In genomic region chr6:89895273-89895874, GRCh38 we compare ENCODE assay signal across 11 cellular contexts. TPM values are rescaled to one million over a fixed set of nuclear protein-coding genes. Genes with fewer than 3 reads are reported as not detected.
DNase-seq lines count a peak whose midpoint lies in the region; ATAC-seq and TF ChIP-seq lines count a peak whose summit lies in the region.
"Had no signal": no experiment of that assay in that cellular context is flagged by ENCODE, and none has a peak within 500 bp of the region (broad histone marks: within the 10 kb centered on the region; RNA-seq: fewer than 3 reads in every experiment).

No MANE protein-coding gene starts in this region.

- no peak overlapping the region for H3K27ac ChIP-seq in SJSA1
- H3K27ac ChIP-seq: 22Rv1 had no signal

- H3K9me3 ChIP-seq in SJSA1 (replicated peaks), result no peaks in the 10 kb centered on the region

- no peak overlapping the region for H3K4me3 Mint-ChIP-seq in activated naive CD8-positive, alpha-beta T cell treated with anti-CD3 and anti-CD28 coated beads for 36 hours

- DNase-seq in DMS 273 (lab: John Stamatoyannopoulos, UW; ENCODE audit: unreplicated experiment), result peak; percentile 45
- DNase-seq in DMS 273 treated with DMSO at 0.1 percent for 48 hours (lab: John Stamatoyannopoulos, UW), result no peak
- DNase-seq in SJSA1 (ENCODE audit: low read depth in 1 of 2, low spot score in 2 of 2), result peak; percentile 21 to 53
- DNase-seq in fibroblast of villous mesenchyme (ENCODE audit: low read depth), result peak; percentile 56
- peak; percentile 10 for DNase-seq in pulmonary artery endothelial cell (ENCODE audit: low read depth, low spot score)
- DNase-seq in activated naive CD4-positive, alpha-beta T cell treated with anti-CD3 and anti-CD28 coated beads, Interleukin-2, amount 50 U/mL, for 16 hours, result no peak
- no peak for DNase-seq in activated naive CD8-positive, alpha-beta T cell treated with anti-CD3 and anti-CD28 coated beads for 36 hours
- DNase-seq: activated T-cell treated with anti-CD3 and anti-CD28 coated beads, Interleukin-2, amount 50 U/mL, for 1 hour; MM.1S had no signal

- H3K4me3 ChIP-seq in SJSA1 (no peak overlapping the region), fibroblast of villous mesenchyme (ENCODE audit: low read depth, low read length) (no peak overlapping the region)

- no peak overlapping the region for H3K27ac Mint-ChIP-seq in activated naive CD8-positive, alpha-beta T cell treated with anti-CD3 and anti-CD28 coated beads for 36 hours

- H3K4me1 Mint-ChIP-seq in activated naive CD8-positive, alpha-beta T cell treated with anti-CD3 and anti-CD28 coated beads for 36 hours, result peaks cover 6% of the 10 kb centered on the region

- no peaks in the 10 kb centered on the region for H3K4me1 ChIP-seq in SJSA1 (replicated peaks)

- H3K27me3 Mint-ChIP-seq in activated naive CD8-positive, alpha-beta T cell treated with anti-CD3 and anti-CD28 coated beads for 36 hours, result peaks cover 57% of the 10 kb centered on the region

- no peak for TF ChIP-seq CTCF in fibroblast of villous mesenchyme (IDR thresholded peaks at IDR 0.05; ENCODE audit: insufficient read depth, low read depth, low read length)

- no peaks in the 10 kb centered on the region for H3K36me3 ChIP-seq in SJSA1

- H3K9me3 Mint-ChIP-seq in activated naive CD8-positive, alpha-beta T cell treated with anti-CD3 and anti-CD28 coated beads for 36 hours, result no peaks in the 10 kb centered on the region

- H3K36me3 Mint-ChIP-seq in activated naive CD8-positive, alpha-beta T cell treated with anti-CD3 and anti-CD28 coated beads for 36 hours, result no peaks in the 10 kb centered on the region

- no peak for ATAC-seq in GM19395 (IDR thresholded peaks at IDR 0.05; ENCODE audit: unreplicated experiment)

- peaks cover 1% of the 10 kb centered on the region; the same call in 1 of the 2 replicates for H3K27me3 ChIP-seq in SJSA1 (replicated peaks)

RNA-seq across cellular contexts. Expression of gene GJA10, which starts 1.1 kb away (rescaled TPM):
- total RNA-seq in SJSA1 (2014; rRNA removed; shearing (Covaris generic)), result not detected in 2 replicates
- not detected in 2 replicates for total RNA-seq in fibroblast of villous mesenchyme
- total RNA-seq in pulmonary artery endothelial cell, result not detected in 2 replicates
- total RNA-seq in activated naive CD8-positive, alpha-beta T cell treated with anti-CD3 and anti-CD28 coated beads for 36 hours, result not detected

Comparison
In these comparisons a context has a peak if more than half of its experiments do, and no peak if none do; other contexts are left out.
1. DNase-seq: peak in DMS 273 (single experiment), SJSA1 (2 of 2), fibroblast of villous mesenchyme (single experiment) and pulmonary artery endothelial cell (single experiment); none in DMS 273 treated with DMSO at 0.1 percent for 48 hours (single experiment), activated naive CD4-positive, alpha-beta T cell treated with anti-CD3 and anti-CD28 coated beads, Interleukin-2, amount 50 U/mL, for 16 hours (single experiment) and activated naive CD8-positive, alpha-beta T cell treated with anti-CD3 and anti-CD28 coated beads for 36 hours (single experiment).